ENCODE assay signal across 8 cellular contexts in the genomic region with DNA sequence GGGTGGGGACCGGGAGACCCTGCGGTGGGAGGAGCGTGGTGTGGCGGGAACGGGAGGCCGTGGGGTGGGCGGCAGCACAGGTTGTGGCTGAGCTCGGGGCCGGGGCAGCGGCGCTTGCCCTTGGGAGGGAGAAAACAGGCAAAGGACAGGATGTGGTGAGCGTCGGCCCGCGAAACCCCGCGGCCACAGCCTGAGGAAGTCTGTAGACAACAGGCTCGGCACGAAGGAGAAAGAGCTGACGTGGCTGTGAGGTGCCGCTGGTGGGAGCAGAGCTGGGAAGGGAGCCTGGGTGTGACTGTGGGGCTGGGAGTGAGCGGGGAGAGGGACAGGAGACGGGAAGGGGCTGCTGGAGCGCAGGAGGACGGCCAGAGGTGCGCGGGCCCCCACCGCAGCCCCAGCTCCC.
A peak's percentile ranks its signal among the peaks of the same experiment; 100 is the strongest.
DNase-seq lines count a peak whose midpoint lies in the region; ATAC-seq and TF ChIP-seq lines count a peak whose summit lies in the region.

No MANE protein-coding gene starts in this region.

- H3K27ac Mint-ChIP-seq in progenitor cell of endocrine pancreas = no peak overlapping the region

- H3K36me3 ChIP-seq in DOHH2 (ENCODE audit: control insufficient read depth, low read length) = no peaks in the 10 kb centered on the region
- no peaks in the 10 kb centered on the region for H3K36me3 ChIP-seq in SK-N-SH (replicated peaks in 1 of 2; ENCODE audit: control insufficient read depth in 1 of 2, insufficient read depth in 2 of 2, low read length in 1 of 2)

- H3K9me3 Mint-ChIP-seq in progenitor cell of endocrine pancreas (ENCODE audit: low read depth) = no peaks in the 10 kb centered on the region

- H4K20me1 ChIP-seq in DOHH2 (ENCODE audit: control insufficient read depth, insufficient read depth, low read depth, low read length) (no peaks in the 10 kb centered on the region), SK-N-SH (ENCODE audit: insufficient read depth) (no peaks in the 10 kb centered on the region)

- no peaks in the 10 kb centered on the region for H3K36me3 Mint-ChIP-seq in progenitor cell of endocrine pancreas (ENCODE audit: insufficient read depth)

- CTCF ChIA-PET in SK-N-SH (lab: Yijun Ruan, JAX) = no interaction called here

- H3K9ac ChIP-seq in SK-N-SH = no peak overlapping the region

- TF ChIP-seq CTCF in DOHH2 (IDR thresholded peaks at IDR 0.05; ENCODE audit: low read depth, low read length, poor library complexity, severe bottlenecking) (no peak), omental fat pad (IDR thresholded peaks at IDR 0.05) (no peak), progenitor cell of endocrine pancreas (IDR thresholded peaks at IDR 0.05; ENCODE audit: unreplicated experiment) (no peak), SK-N-SH (IDR thresholded peaks at IDR 0.05) (no peak)

- H3F3A ChIP-seq in DOHH2 (ENCODE audit: control insufficient read depth, insufficient read depth) (peaks cover 4% of the 10 kb centered on the region; the same call in 1 of the 2 replicates), SK-N-SH (replicated peaks; ENCODE audit: insufficient read depth) (no peaks in the 10 kb centered on the region)

- peaks cover 28% of the 10 kb centered on the region for H3K27me3 Mint-ChIP-seq in progenitor cell of endocrine pancreas

- POLR2A ChIA-PET in SK-N-SH (lab: Yijun Ruan, JAX) = no interaction called here

- H3K4me1 Mint-ChIP-seq in progenitor cell of endocrine pancreas (ENCODE audit: low read depth) = peaks cover 2% of the 10 kb centered on the region

- no peak overlapping the region for H2AFZ ChIP-seq in SK-N-SH (ENCODE audit: low read depth)

- H3K27me3 ChIP-seq in DOHH2 (ENCODE audit: control insufficient read depth, low read length) (no peaks in the 10 kb centered on the region), SK-N-SH (ENCODE audit: insufficient read depth) (no peaks in the 10 kb centered on the region)

- TF ChIP-seq EP300 in SK-N-SH (IDR thresholded peaks at IDR 0.05; ENCODE audit: borderline replicate concordance in 1 of 2, low read depth in 1 of 2, low read length in 1 of 2) = no peak

- H3K27ac ChIP-seq in DOHH2 (ENCODE audit: low read depth, low read length) = peak overlapping the region; percentile 60
- H3K27ac ChIP-seq in SK-N-SH (ENCODE audit: low read depth in 2 of 2, low read length in 1 of 2) = no peak overlapping the region

- H3K9me2 ChIP-seq in DOHH2 (replicated peaks; ENCODE audit: control insufficient read depth, low read length) = no peaks in the 10 kb centered on the region
- H3K9me2 ChIP-seq in SK-N-SH = no peaks in the 10 kb centered on the region

- H3K4me2 ChIP-seq in DOHH2 (ENCODE audit: low read length) = peak overlapping the region; percentile 69
- H3K4me2 ChIP-seq in SK-N-SH = no peak overlapping the region

- in situ Hi-C loops in ACHN (cut with HindIII; ENCODE audit: low pct_ligation_motif_present, low pct_unique_long_range_greater_than_20kb, low sequenced_read_pairs) = no loop called here

- 88% methylated on average over 26 of the region's 28 CpGs for WGBS in SK-N-SH (ENCODE audit: low lambda C conversion rate)

- DNase-seq in NOMO-1 (lab: John Stamatoyannopoulos, UW; ENCODE audit: unreplicated experiment in 2 of 2) (peak; percentile 73 to 83), omental fat pad (ENCODE audit: low spot score) (peak; percentile 18), ACHN (no peak), progenitor cell of endocrine pancreas (ENCODE audit: low spot score, unreplicated experiment) (no peak), SK-N-SH (no peak)
- peak; percentile 53 for DNase-seq in activated naive CD4-positive, alpha-beta T cell treated with Interleukin-2 at 50 U/mL for 16 hours

- H3K9me3 ChIP-seq in DOHH2 (ENCODE audit: control insufficient read depth, insufficient read depth, low read length) (peaks cover 6% of the 10 kb centered on the region; the same call in 1 of the 2 replicates), SK-N-SH (no peaks in the 10 kb centered on the region)

- no peak overlapping the region for H3K4me3 Mint-ChIP-seq in progenitor cell of endocrine pancreas (ENCODE audit: low read depth)

- peak overlapping the region; percentile 61 for H3K4me3 ChIP-seq in DOHH2 (ENCODE audit: low read length)
- H3K4me3 ChIP-seq in SK-N-SH (ENCODE audit: low read depth in 2 of 2, low read length in 1 of 2) = no peak overlapping the region

- peaks cover 29% of the 10 kb centered on the region for H3K4me1 ChIP-seq in DOHH2 (ENCODE audit: control insufficient read depth, low read length)
- peaks cover 0 to 6% of the 10 kb centered on the region in 2 experiments; a peak in 1 of 4 replicates for H3K4me1 ChIP-seq in SK-N-SH (ENCODE audit: control insufficient read depth in 1 of 2, insufficient read depth in 2 of 2, low read depth in 1 of 2, low read length in 1 of 2)

- ATAC-seq in GM21723 (IDR thresholded peaks at IDR 0.05; ENCODE audit: unreplicated experiment) (peak; percentile 68), omental fat pad (ENCODE audit: low FRiP score) (no peak)

- no peak for TF ChIP-seq RAD21 in SK-N-SH (IDR thresholded peaks at IDR 0.05; ENCODE audit: low read length)

- H3K79me2 ChIP-seq in DOHH2 (ENCODE audit: control insufficient read depth, low read length) = no peaks in the 10 kb centered on the region
- no peaks in the 10 kb centered on the region for H3K79me2 ChIP-seq in SK-N-SH (ENCODE audit: insufficient read depth)

TF ChIP-seq in SK-N-SH, 30 proteins besides CTCF, POLR2A, EP300 and RAD21:
- TF ChIP-seq SIN3A (IDR thresholded peaks at IDR 0.05; ENCODE audit: borderline replicate concordance, low read depth, low read length) (no peak), MEF2A (IDR thresholded peaks at IDR 0.05; ENCODE audit: borderline replicate concordance, low read depth) (no peak), GATA2 (CRISPR knock-in tag; IDR thresholded peaks at IDR 0.05) (no peak), ELF1 (IDR thresholded peaks at IDR 0.05) (no peak), FOXM1 (IDR thresholded peaks at IDR 0.05; ENCODE audit: low read depth) (no peak), NFIC (IDR thresholded peaks at IDR 0.05; ENCODE audit: borderline replicate concordance) (no peak), MXI1 (IDR thresholded peaks at IDR 0.05; ENCODE audit: low read depth, low read length) (no peak), FOSL2 (IDR thresholded peaks at IDR 0.05; ENCODE audit: borderline replicate concordance, low read depth) (no peak), SMC3 (IDR thresholded peaks at IDR 0.05; ENCODE audit: low read depth, low read length) (no peak), FOXJ3 (CRISPR knock-in tag; IDR thresholded peaks at IDR 0.05) (no peak)
- TF ChIP-seq, protein P1, sequence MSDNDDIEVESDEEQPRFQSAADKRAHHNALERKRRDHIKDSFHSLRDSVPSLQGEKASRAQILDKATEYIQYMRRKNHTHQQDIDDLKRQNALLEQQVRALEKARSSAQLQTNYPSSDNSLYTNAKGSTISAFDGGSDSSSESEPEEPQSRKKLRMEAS (IDR thresholded peaks at IDR 0.05; ENCODE audit: low read depth) = no peak

Comparison
In these comparisons a context has a peak if more than half of its experiments do, and no peak if none do; other contexts are left out.
1. DNase-seq: peak in NOMO-1 (2 of 2), activated naive CD4-positive, alpha-beta T cell treated with Interleukin-2 at 50 U/mL for 16 hours (single experiment) and omental fat pad (single experiment); none in ACHN (single experiment), progenitor cell of endocrine pancreas (single experiment) and SK-N-SH (single experiment).